In the genomic region with DNA sequence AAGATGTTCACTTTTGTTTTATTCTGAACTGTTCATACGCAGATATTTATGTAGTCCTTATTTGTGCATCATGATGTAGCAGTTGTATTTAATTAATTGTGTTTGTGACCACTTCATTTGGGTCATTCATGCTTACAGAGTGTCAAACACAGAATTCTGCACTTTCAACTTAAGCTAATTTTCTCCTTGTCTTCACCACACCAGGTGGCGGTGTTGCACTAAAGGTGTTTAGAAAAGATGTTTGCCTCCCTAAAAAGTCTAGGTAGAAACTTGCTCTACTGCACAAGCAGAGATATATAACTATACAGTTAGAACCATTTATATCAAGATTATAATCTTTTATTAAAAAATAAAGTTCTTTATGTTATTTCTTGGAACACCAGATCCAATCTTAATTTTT, we compare ENCODE assay signal across 11 cellular contexts. TPM values are rescaled to one million over a fixed set of nuclear protein-coding genes. Genes with fewer than 3 reads are reported as not detected.
DNase-seq lines count a peak whose midpoint lies in the region; ATAC-seq and TF ChIP-seq lines count a peak whose summit lies in the region.
"Had no signal": no experiment of that assay in that cellular context is flagged by ENCODE, and none has a peak within 500 bp of the region (broad histone marks: within the 10 kb centered on the region; RNA-seq: fewer than 3 reads in every experiment).

No MANE protein-coding gene starts in this region.

- no peak overlapping the region for H3K27ac Mint-ChIP-seq in T-helper 17 cell

- DNase-seq in AML-193 (lab: John Stamatoyannopoulos, UW) (peak; percentile 29 to 38), GM12864 (ENCODE audit: low read depth) (no peak), foreskin keratinocyte (peak in 1 of 2 donors; percentile 38), T-helper 17 cell (no peak), NCI-H187 (lab: John Stamatoyannopoulos, UW) (no peak)
- DNase-seq: cerebellar nuclear complex, NCI-H1436 treated with DMSO at 0.1 percent for 48 hours had no signal

- H3K4me3 ChIP-seq in GM12864 (ENCODE audit: low read depth, low read length) (no peak overlapping the region), OCI-LY1 (ENCODE audit: low read depth, low read length, poor library complexity, severe bottlenecking) (no peak overlapping the region)

- no peak overlapping the region for H3K9ac ChIP-seq in OCI-LY1 (ENCODE audit: low read length)

- H3K4me3 Mint-ChIP-seq in T-helper 17 cell = no peak overlapping the region

- H3K27me3 Mint-ChIP-seq in T-helper 17 cell = peaks cover 5% of the 10 kb centered on the region

- H3K4me2 ChIP-seq in OCI-LY1 (ENCODE audit: low read length) = no peak overlapping the region

- ATAC-seq in foreskin keratinocyte = no peak
- no peak for ATAC-seq in HG02642 (IDR thresholded peaks at IDR 0.05; ENCODE audit: poor library complexity, unreplicated experiment)
- ATAC-seq in HG02885 (IDR thresholded peaks at IDR 0.05; ENCODE audit: poor library complexity, unreplicated experiment) = no peak
- ATAC-seq in T-helper 17 cell = no peak

- no peaks in the 10 kb centered on the region for H3K36me3 Mint-ChIP-seq in T-helper 17 cell (ENCODE audit: low read depth)

- H3K27me3 ChIP-seq in OCI-LY1 (ENCODE audit: insufficient read depth, low read length) (no peaks in the 10 kb centered on the region), foreskin keratinocyte (no peaks in the 10 kb centered on the region)

- TF ChIP-seq CTCF in GM12864 (IDR thresholded peaks at IDR 0.05; ENCODE audit: low read depth, low read length, missing control alignments) (peak; percentile 35), OCI-LY1 (IDR thresholded peaks at IDR 0.05; ENCODE audit: low read length) (peak; percentile 51; the same call in 1 of the 2 replicates), foreskin keratinocyte (conservative IDR thresholded peaks at IDR 0.05) (peak; percentile 81)

- no peak overlapping the region for H2AFZ ChIP-seq in OCI-LY1 (ENCODE audit: low read length)

- H3K4me1 Mint-ChIP-seq in T-helper 17 cell = peaks cover 12% of the 10 kb centered on the region

- no peak overlapping the region for H3K27ac ChIP-seq in OCI-LY1 (ENCODE audit: low read depth, low read length, poor library complexity, severe bottlenecking)
- no peak overlapping the region for H3K27ac ChIP-seq in foreskin keratinocyte

- no peaks in the 10 kb centered on the region for H3K79me2 ChIP-seq in OCI-LY1 (ENCODE audit: insufficient read depth, low read length)

- peaks cover 7% of the 10 kb centered on the region for H3K4me1 ChIP-seq in OCI-LY1 (ENCODE audit: insufficient read depth, low read length, severe bottlenecking)
- peaks cover 5% of the 10 kb centered on the region for H3K4me1 ChIP-seq in foreskin keratinocyte

- H3K9me3 ChIP-seq in OCI-LY1 (ENCODE audit: low read length) (no peaks in the 10 kb centered on the region), T-helper 17 cell (ENCODE audit: control insufficient read depth, low read length, poor library complexity, severe bottlenecking) (no peaks in the 10 kb centered on the region)

- H3K36me3 ChIP-seq in OCI-LY1 (ENCODE audit: insufficient read depth, low read length) = no peaks in the 10 kb centered on the region

- H3K9me2 ChIP-seq in OCI-LY1 (ENCODE audit: low read depth, low read length) = no peaks in the 10 kb centered on the region

- H3F3A ChIP-seq in OCI-LY1 (ENCODE audit: insufficient read depth, low read length) = no peaks in the 10 kb centered on the region

- H4K20me1 ChIP-seq in OCI-LY1 (ENCODE audit: insufficient read depth, low read length) = no peaks in the 10 kb centered on the region

RNA-seq across cellular contexts. Expression of gene TAS2R38, which starts 1.3 kb away (rescaled TPM):
- total RNA-seq in foreskin keratinocyte (not detected in 2 replicates), T-helper 17 cell (not detected)
- not detected in 2 replicates for polyA plus RNA-seq in foreskin keratinocyte
- total RNA-seq: ureter had no signal

RNA-seq across cellular contexts. Expression of gene MGAM, which starts 20.8 kb away (rescaled TPM):
- total RNA-seq in foreskin keratinocyte (under 0.01 and 0.35 TPM in 2 replicates), T-helper 17 cell (under 1 TPM; 0.07 to 0.08 TPM)
- polyA plus RNA-seq in foreskin keratinocyte = 0.01 and 0.08 TPM in 2 replicates

RNA-seq across cellular contexts. Expression of gene CLEC5A, which starts 28.1 kb away (rescaled TPM):
- 0.04 TPM in 1 of 2 replicates, not detected in the other for total RNA-seq in foreskin keratinocyte
- not detected in 2 replicates for polyA plus RNA-seq in foreskin keratinocyte
- total RNA-seq in T-helper 17 cell = under 1 TPM in 1 of 2 donors, not detected in 1; 0.27 TPM

RNA-seq across cellular contexts. Expression of gene OR9A4, which starts 58.6 kb away (rescaled TPM):
- total RNA-seq in foreskin keratinocyte (not detected in 2 replicates), T-helper 17 cell (not detected)
- not detected in 2 replicates for polyA plus RNA-seq in foreskin keratinocyte
- total RNA-seq: ureter had no signal

Comparison
In these comparisons a context has a peak if more than half of its experiments do, and no peak if none do; other contexts are left out.
1. DNase-seq: peak in AML-193 (2 of 2); none in GM12864 (single experiment), T-helper 17 cell (0 of 3) and NCI-H187 (0 of 2).
2. Peak in every context shown above with its lines, with median percentiles within 50 percentile points of each other: CTCF ChIP-seq.